ENCODE assay signal across 1 cellular context in the genomic region with DNA sequence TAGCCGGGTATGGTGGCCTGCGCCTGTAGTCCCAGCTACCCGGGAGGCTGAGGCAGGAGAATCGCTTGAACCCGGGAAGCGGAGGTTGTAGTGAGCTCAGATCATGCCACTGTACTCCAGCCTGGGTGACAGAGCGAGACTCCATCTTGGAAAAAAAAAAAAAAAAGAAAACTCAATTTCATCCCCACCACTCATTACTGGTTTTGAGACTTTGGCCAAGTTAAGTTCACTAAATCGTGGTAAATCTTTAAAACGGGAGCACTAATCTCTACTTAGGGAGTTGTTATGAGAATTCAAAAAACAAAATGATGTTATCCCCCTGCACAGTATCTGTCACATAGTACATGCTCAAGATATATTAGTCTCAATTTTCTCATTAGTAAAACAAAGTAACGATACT.
TF ChIP-seq lines count a peak whose summit lies in the region.

No MANE protein-coding gene starts in this region.

TF ChIP-seq in HEK293T, 16 proteins besides CTCF, POLR2A, EP300 and RAD21:
- peak; percentile 87 for TF ChIP-seq ZNF384 (IDR thresholded peaks at IDR 0.05)
